8 cellular contexts compared by ENCODE assay signal in genomic region chr15:33086500-33087141, GRCh38.
DNase-seq lines count a peak whose midpoint lies in the region; ATAC-seq and TF ChIP-seq lines count a peak whose summit lies in the region.

No MANE protein-coding gene starts in this region.

- no peak overlapping the region for H3K4me3 ChIP-seq in astrocyte of the cerebellum (ENCODE audit: low read depth, low read length)

- intact Hi-C loops in activated naive CD4-positive, alpha-beta T cell treated with anti-CD3 and anti-CD28 coated beads for 36 hours (cut with micrococcal nuclease) = loop anchor here (1.0 to 10.0 kb wide), 7 partner anchors 18 to 876 kb away; no protein-coding TSS in a partner anchor

- TF ChIP-seq CTCF in astrocyte of the cerebellum (IDR thresholded peaks at IDR 0.05; ENCODE audit: low read depth, low read length, missing control alignments) = peak; percentile 54

- no peaks in the 10 kb centered on the region for H3K9me3 Mint-ChIP-seq in activated T-cell treated with anti-CD3 and anti-CD28 coated beads, Interleukin-2, amount 50 U/mL, for 72 hours
- no peaks in the 10 kb centered on the region for H3K9me3 Mint-ChIP-seq in activated naive CD4-positive, alpha-beta T cell treated with anti-CD3 and anti-CD28 coated beads for 36 hours

- no peak for DNase-seq in activated T-cell treated with anti-CD3 and anti-CD28 coated beads, Interleukin-2, amount 50 U/mL, for 72 hours
- DNase-seq in activated T-cell treated with anti-CD3 and anti-CD28 coated beads, Interleukin-2, amount 50 U/mL, for 48 hours = no peak
- DNase-seq in NCI-H1417 treated with DMSO at 0.1 percent for 48 hours (lab: John Stamatoyannopoulos, UW) (peak; percentile 19), astrocyte of the cerebellum (ENCODE audit: low read depth) (peak; percentile 60), kidney glomerular epithelial cell (lab: John Stamatoyannopoulos, UW) (peak; percentile 47), epidermal melanocyte (ENCODE audit: insufficient read length, low spot score) (no peak)
- no peak for DNase-seq in activated naive CD4-positive, alpha-beta T cell treated with anti-CD3 and anti-CD28 coated beads for 36 hours

- H3K4me3 Mint-ChIP-seq in activated T-cell treated with anti-CD3 and anti-CD28 coated beads, Interleukin-2, amount 50 U/mL, for 72 hours = no peak overlapping the region
- H3K4me3 Mint-ChIP-seq in activated naive CD4-positive, alpha-beta T cell treated with anti-CD3 and anti-CD28 coated beads for 36 hours = no peak overlapping the region

- CTCF ChIA-PET in activated naive CD4-positive, alpha-beta T cell treated with anti-CD3 and anti-CD28 coated beads for 36 hours (lab: Charles Lee) = interaction anchor here (0.7 to 2.4 kb wide), 14 partner anchors 9 to 648 kb away, joined by 3 to 34 read pairs (median 4); no protein-coding TSS in a partner anchor

- H3K36me3 Mint-ChIP-seq in activated T-cell treated with anti-CD3 and anti-CD28 coated beads, Interleukin-2, amount 50 U/mL, for 72 hours (ENCODE audit: insufficient read depth in 2 of 2) = no peaks in the 10 kb centered on the region
- no peaks in the 10 kb centered on the region for H3K36me3 Mint-ChIP-seq in activated naive CD4-positive, alpha-beta T cell treated with anti-CD3 and anti-CD28 coated beads for 36 hours (ENCODE audit: low read depth)

- peaks cover 17% of the 10 kb centered on the region for H3K4me1 Mint-ChIP-seq in activated T-cell treated with anti-CD3 and anti-CD28 coated beads, Interleukin-2, amount 50 U/mL, for 72 hours (ENCODE audit: low read depth)
- H3K4me1 Mint-ChIP-seq in activated naive CD4-positive, alpha-beta T cell treated with anti-CD3 and anti-CD28 coated beads for 36 hours (ENCODE audit: low read depth) = no peaks in the 10 kb centered on the region

- H3K27me3 Mint-ChIP-seq in activated T-cell treated with anti-CD3 and anti-CD28 coated beads, Interleukin-2, amount 50 U/mL, for 72 hours (ENCODE audit: low read depth) = no peaks in the 10 kb centered on the region
- no peaks in the 10 kb centered on the region for H3K27me3 Mint-ChIP-seq in activated naive CD4-positive, alpha-beta T cell treated with anti-CD3 and anti-CD28 coated beads for 36 hours (ENCODE audit: low read depth)

- peak; percentile 70 to 80 for ATAC-seq in activated T-cell treated with anti-CD3 and anti-CD28 coated beads, Interleukin-2, amount 50 U/mL, for 72 hours (replicated peaks in 1 of 2)
- ATAC-seq in GM18517 (IDR thresholded peaks at IDR 0.05; ENCODE audit: unreplicated experiment) = no peak

- in situ Hi-C loops in astrocyte of the cerebellum (cut with HindIII; ENCODE audit: low sequenced_read_pairs) = no loop called here

- no peak overlapping the region for H3K27ac Mint-ChIP-seq in activated T-cell treated with anti-CD3 and anti-CD28 coated beads, Interleukin-2, amount 50 U/mL, for 72 hours
- no peak overlapping the region for H3K27ac Mint-ChIP-seq in activated naive CD4-positive, alpha-beta T cell treated with anti-CD3 and anti-CD28 coated beads for 36 hours

Comparison
In these comparisons a context has a peak if more than half of its experiments do, and no peak if none do; other contexts are left out.
1. DNase-seq: peak in NCI-H1417 treated with DMSO at 0.1 percent for 48 hours (single experiment), astrocyte of the cerebellum (single experiment) and kidney glomerular epithelial cell (single experiment); none in activated T-cell treated with anti-CD3 and anti-CD28 coated beads, Interleukin-2, amount 50 U/mL, for 72 hours (0 of 2), activated T-cell treated with anti-CD3 and anti-CD28 coated beads, Interleukin-2, amount 50 U/mL, for 48 hours (0 of 2), epidermal melanocyte (single experiment) and activated naive CD4-positive, alpha-beta T cell treated with anti-CD3 and anti-CD28 coated beads for 36 hours (single experiment).